27 cellular contexts compared by ENCODE assay signal in genomic region chr20:7459123-7459522, GRCh38.
DNase-seq lines count a peak whose midpoint lies in the region; FAIRE-seq and TF ChIP-seq lines count a peak whose summit lies in the region.
"Had no signal": no experiment of that assay in that cellular context is flagged by ENCODE, and none has a peak within 500 bp of the region (broad histone marks: within the 10 kb centered on the region; RNA-seq: fewer than 3 reads in every experiment).

No MANE protein-coding gene starts in this region.

- H3K9me3 Mint-ChIP-seq in chondrocyte (ENCODE audit: low read depth): no peaks in the 10 kb centered on the region
- H3K9me3 Mint-ChIP-seq: CD4-positive, alpha-beta T cell; endodermal cell; GM23338; naive B cell had no signal

- peak overlapping the region; percentile 29 for H2AFZ ChIP-seq in keratinocyte (ENCODE audit: control insufficient read depth, low read length)
- H2AFZ ChIP-seq: GM23338 had no signal

- dilution Hi-C loops in keratinocyte (cut with MboI; ENCODE audit: extremely low pct_ligation_motif_present, low sequenced_read_pairs): no loop called here

- FAIRE-seq in keratinocyte (lab: Jason Lieb, UNC): peak; percentile 60

- no peaks in the 10 kb centered on the region for H3K36me3 Mint-ChIP-seq in chondrocyte (ENCODE audit: low read depth)
- H3K36me3 Mint-ChIP-seq: activated CD4-positive, alpha-beta memory T cell treated with anti-CD3 and anti-CD28 coated beads for 36 hours; activated naive CD8-positive, alpha-beta T cell treated with anti-CD3 and anti-CD28 coated beads for 36 hours; naive B cell had no signal

- no peak overlapping the region for H3K9ac ChIP-seq in keratinocyte (ENCODE audit: control insufficient read depth, extremely low read depth, insufficient read depth, low read length)

- H3K4me3 Mint-ChIP-seq in chondrocyte (ENCODE audit: unreplicated experiment): no peak overlapping the region
- H3K4me3 Mint-ChIP-seq: activated CD4-positive, alpha-beta memory T cell treated with anti-CD3 and anti-CD28 coated beads for 36 hours; activated naive CD8-positive, alpha-beta T cell treated with anti-CD3 and anti-CD28 coated beads for 36 hours; CD4-positive, alpha-beta T cell; endodermal cell; GM23338; naive B cell had no signal

- no peak overlapping the region for H3K27ac ChIP-seq in keratinocyte (ENCODE audit: control insufficient read depth, insufficient read depth, low read length)
- H3K27ac ChIP-seq: body of pancreas, heart right ventricle, SJCRH30, skin epidermis had no signal

- no peaks in the 10 kb centered on the region for H4K20me1 ChIP-seq in keratinocyte (ENCODE audit: control insufficient read depth, extremely low read depth, insufficient read depth, low read length)

- no peaks in the 10 kb centered on the region for H3K36me3 ChIP-seq in keratinocyte (ENCODE audit: control insufficient read depth in 2 of 2, extremely low read depth in 1 of 2, insufficient read depth in 2 of 2, low read length in 2 of 2)
- H3K36me3 ChIP-seq: heart right ventricle, SJCRH30, upper lobe of left lung had no signal

- DNase-seq in HT1080 (ENCODE audit: low read depth) (peak; percentile 41), OCI-M1 (lab: John Stamatoyannopoulos, UW) (peak; percentile 4), dermis blood vessel endothelial cell (peak; percentile 69), keratinocyte (ENCODE audit: low read depth, low spot score) (no peak), chondrocyte (ENCODE audit: low spot score) (no peak), NOMO-1 (lab: John Stamatoyannopoulos, UW; ENCODE audit: unreplicated experiment in 2 of 2) (no peak), G401 (ENCODE audit: low spot score) (no peak)
- DNase-seq in stimulated activated CD4-positive, alpha-beta T cell treated with anti-CD3 and anti-CD28 coated beads, Interleukin-15, amount 100 ng/mL, for 24 hours: no peak
- DNase-seq: activated CD4-positive, alpha-beta memory T cell treated with anti-CD3 and anti-CD28 coated beads for 36 hours; activated CD4-positive, CD25-positive, alpha-beta regulatory T cell; activated naive CD8-positive, alpha-beta T cell treated with anti-CD3 and anti-CD28 coated beads for 36 hours; body of pancreas; CD4-positive, alpha-beta T cell; cortex of kidney; endodermal cell; heart right ventricle; left cardiac atrium; MV-4-11; naive B cell; NCI-H187 treated with DMSO at 0.1 percent for 48 hours; NCI-H345; SJCRH30; stimulated activated CD4-positive, alpha-beta T cell treated with anti-CD3 and anti-CD28 coated beads, Interleukin-2, amount 100 ng/mL, for 24 hours; upper lobe of left lung had no signal

- no peak overlapping the region for H3K27ac Mint-ChIP-seq in chondrocyte (ENCODE audit: unreplicated experiment)
- H3K27ac Mint-ChIP-seq: activated CD4-positive, alpha-beta memory T cell treated with anti-CD3 and anti-CD28 coated beads for 36 hours; activated naive CD8-positive, alpha-beta T cell treated with anti-CD3 and anti-CD28 coated beads for 36 hours; activated T-helper 2 cell treated with anti-CD3 and anti-CD28 coated beads, Interferon-gamma antibody, Interleukin-2, Interleukin-4, amounts not matched to agents 10 μg/mL and 5 μg/mL and 100 μg/mL, durations not matched to agents 14 hours and 24 hours and 36 hours; CD4-positive, alpha-beta T cell; endodermal cell; GM23338; naive B cell had no signal

- H3K9me1 ChIP-seq in keratinocyte (ENCODE audit: control insufficient read depth, extremely low read depth, insufficient read depth, low read length): no peaks in the 10 kb centered on the region

- no peak overlapping the region for H3K4me3 ChIP-seq in keratinocyte (ENCODE audit: control insufficient read depth in 2 of 3, extremely low read depth in 1 of 3, insufficient read depth in 2 of 3, low read depth in 1 of 3, low read length in 3 of 3)
- H3K4me3 ChIP-seq: body of pancreas, GM23338, heart right ventricle, SJCRH30, skin epidermis, upper lobe of left lung had no signal

- H3K4me1 Mint-ChIP-seq in chondrocyte (ENCODE audit: low read depth): no peaks in the 10 kb centered on the region
- H3K4me1 Mint-ChIP-seq: activated naive CD8-positive, alpha-beta T cell treated with anti-CD3 and anti-CD28 coated beads for 36 hours; endodermal cell; GM23338; naive B cell had no signal

- no peak for TF ChIP-seq CTCF in keratinocyte (optimal IDR thresholded peaks at IDR 0.05 in 1 of 3, IDR thresholded peaks at IDR 0.05 in 1 of 3, conservative IDR thresholded peaks at IDR 0.05 in 1 of 3; ENCODE audit: extremely low read depth in 1 of 3, insufficient read depth in 2 of 3, low read length in 3 of 3)
- no peak for TF ChIP-seq CTCF in chondrocyte (IDR thresholded peaks at IDR 0.05)

- in situ Hi-C loops in G401 (cut with HindIII; ENCODE audit: low sequenced_read_pairs): no loop called here

- H3K4me2 ChIP-seq in keratinocyte (ENCODE audit: control insufficient read depth, extremely low read depth, insufficient read depth, low read depth, low read length): no peak overlapping the region
- H3K4me2 ChIP-seq: GM23338 had no signal

- H3K4me1 ChIP-seq in keratinocyte (ENCODE audit: control insufficient read depth, extremely low read depth, insufficient read depth, low read length): no peaks in the 10 kb centered on the region
- H3K4me1 ChIP-seq: body of pancreas, SJCRH30, upper lobe of left lung had no signal

- H3K27me3 Mint-ChIP-seq in chondrocyte (ENCODE audit: low read depth): peaks cover 8% of the 10 kb centered on the region
- H3K27me3 Mint-ChIP-seq: activated CD4-positive, alpha-beta memory T cell treated with anti-CD3 and anti-CD28 coated beads for 36 hours; activated naive CD8-positive, alpha-beta T cell treated with anti-CD3 and anti-CD28 coated beads for 36 hours; CD4-positive, alpha-beta T cell; naive B cell had no signal

- no peaks in the 10 kb centered on the region for H3K9me3 ChIP-seq in keratinocyte (ENCODE audit: control insufficient read depth, low read depth, low read length)
- H3K9me3 ChIP-seq: body of pancreas, heart right ventricle, SJCRH30, upper lobe of left lung had no signal

- H3K79me2 ChIP-seq in keratinocyte (ENCODE audit: control insufficient read depth, insufficient read depth, low read length): no peaks in the 10 kb centered on the region

- H3K27me3 ChIP-seq in keratinocyte (ENCODE audit: control insufficient read depth, extremely low read depth, insufficient read depth, low read length): no peaks in the 10 kb centered on the region
- H3K27me3 ChIP-seq: body of pancreas, heart right ventricle, SJCRH30, upper lobe of left lung had no signal

Comparison
In these comparisons a context has a peak if more than half of its experiments do, and no peak if none do; other contexts are left out.
1. DNase-seq: peak in HT1080 (single experiment), OCI-M1 (single experiment) and dermis blood vessel endothelial cell (single experiment); none in keratinocyte (single experiment), stimulated activated CD4-positive, alpha-beta T cell treated with anti-CD3 and anti-CD28 coated beads, Interleukin-15, amount 100 ng/mL, for 24 hours (single experiment), chondrocyte (single experiment), NOMO-1 (0 of 2) and G401 (single experiment).